ENCODE assay signal across 22 cellular contexts in genomic region chr11:83473771-83474170, GRCh38.
DNase-seq lines count a peak whose midpoint lies in the region; ATAC-seq and TF ChIP-seq lines count a peak whose summit lies in the region.
"Had no signal": no experiment of that assay in that cellular context is flagged by ENCODE, and none has a peak within 500 bp of the region (broad histone marks: within the 10 kb centered on the region; RNA-seq: fewer than 3 reads in every experiment).

No MANE protein-coding gene starts in this region.

- H3K27me3 ChIP-seq in IMR-90 (ENCODE audit: control insufficient read depth, insufficient read depth, low read length) = no peaks in the 10 kb centered on the region
- no peaks in the 10 kb centered on the region for H3K27me3 ChIP-seq in mesendoderm (ENCODE audit: insufficient read depth, low read length, poor library complexity)
- H3K27me3 ChIP-seq in trophoblast cell (ENCODE audit: insufficient read depth, low read length) = no peaks in the 10 kb centered on the region
- H3K27me3 ChIP-seq: BE2C, BLaER1 had no signal

- WGBS in IMR-90 (ENCODE audit: extremely low coverage in 2 of 2, insufficient read length in 1 of 2), 2 experiments = no CpG with 5 or more reads among the region's 3 CpGs
- WGBS in mesendoderm (ENCODE audit: extremely low coverage, insufficient coverage, low lambda C conversion rate) = no CpG with 5 or more reads among the region's 3 CpGs
- WGBS in trophoblast cell (ENCODE audit: extremely low coverage, insufficient coverage, insufficient read length) = no CpG with 5 or more reads among the region's 3 CpGs

- no peak overlapping the region for H2AK9ac ChIP-seq in IMR-90 (replicated peaks; ENCODE audit: low read depth, low read length, poor library complexity)

- no peak overlapping the region for H4K12ac ChIP-seq in trophoblast cell (ENCODE audit: low read depth, low read length)

- ATAC-seq in IMR-90 (ENCODE audit: low read depth) = no peak
- ATAC-seq: GM12878 had no signal

- no TSS peak for BruUV-seq in IMR-90 (replicated peaks; lab: Mats Ljungman, UMichigan)

- no peak overlapping the region for H3K4me3 ChIP-seq in IMR-90 (ENCODE audit: insufficient read depth, low read depth, low read length)
- H3K4me3 ChIP-seq in mesendoderm (ENCODE audit: low read length) = no peak overlapping the region
- no peak overlapping the region for H3K4me3 ChIP-seq in trophoblast cell (ENCODE audit: low read depth, low read length)
- H3K4me3 ChIP-seq: BLaER1, GM12878 had no signal

- H3K79me1 ChIP-seq in IMR-90 (ENCODE audit: low read depth in 1 of 2, low read length in 2 of 2) = no peaks in the 10 kb centered on the region
- no peaks in the 10 kb centered on the region for H3K79me1 ChIP-seq in mesendoderm (ENCODE audit: low read length)
- no peaks in the 10 kb centered on the region for H3K79me1 ChIP-seq in trophoblast cell (ENCODE audit: low read length)

- H4K5ac ChIP-seq in IMR-90 (ENCODE audit: low read depth, low read length) = no peak overlapping the region
- H4K5ac ChIP-seq in mesendoderm (ENCODE audit: low read length) = no peak overlapping the region

- H3K4me2 ChIP-seq in IMR-90 (ENCODE audit: low read depth, low read length) = no peak overlapping the region
- H3K4me2 ChIP-seq in mesendoderm (ENCODE audit: low read length) = no peak overlapping the region
- no peak overlapping the region for H3K4me2 ChIP-seq in trophoblast cell (ENCODE audit: low read length)
- H3K4me2 ChIP-seq: BLaER1 had no signal

- no peak overlapping the region for H3K27ac ChIP-seq in IMR-90 (ENCODE audit: insufficient read depth, low read length)
- H3K27ac ChIP-seq in mesendoderm (ENCODE audit: low read depth, low read length) = no peak overlapping the region
- H3K27ac ChIP-seq in trophoblast cell (ENCODE audit: low read depth, low read length) = no peak overlapping the region
- H3K27ac ChIP-seq: BLaER1 had no signal

- H3K14ac ChIP-seq in IMR-90 (replicated peaks; ENCODE audit: low read depth, low read length) = no peak overlapping the region
- H3K14ac ChIP-seq in trophoblast cell (ENCODE audit: low read length) = no peak overlapping the region

- H3K56ac ChIP-seq in IMR-90 (ENCODE audit: extremely low read depth, insufficient read depth, low read length) (0 out of 2 replicates have a peak overlapping the region, but pooled peaks have one; percentile 1), mesendoderm (ENCODE audit: low read length) (no peak overlapping the region)

- no peak for TF ChIP-seq CTCF in IMR-90 (conservative IDR thresholded peaks at IDR 0.05; ENCODE audit: low read depth, low read length)

- H2AFZ ChIP-seq in IMR-90 (replicated peaks; ENCODE audit: low read length, poor library complexity) = no peak overlapping the region
- no peak overlapping the region for H2AFZ ChIP-seq in trophoblast cell (ENCODE audit: insufficient read depth, low read length, poor library complexity)

- H2BK15ac ChIP-seq in IMR-90 (ENCODE audit: low read depth, low read length) = no peak overlapping the region
- no peak overlapping the region for H2BK15ac ChIP-seq in mesendoderm (replicated peaks; ENCODE audit: low read depth)

- H3K36me3 ChIP-seq in IMR-90 (ENCODE audit: control insufficient read depth, insufficient read depth, low read length) (no peaks in the 10 kb centered on the region), mesendoderm (ENCODE audit: control insufficient read depth, insufficient read depth, low read length) (no peaks in the 10 kb centered on the region), trophoblast cell (ENCODE audit: control insufficient read depth in 1 of 2, insufficient read depth in 2 of 2, low read length in 2 of 2) (no peaks in the 10 kb centered on the region)
- H3K36me3 ChIP-seq: BE2C, BLaER1 had no signal

- POLR2A ChIA-PET in IMR-90 (lab: Charles Lee; ENCODE audit: unreplicated experiment) = no interaction called here

- H2BK5ac ChIP-seq in IMR-90 (ENCODE audit: low read depth, low read length, poor library complexity, severe bottlenecking) (no peak overlapping the region), mesendoderm (ENCODE audit: low read length) (no peak overlapping the region), trophoblast cell (ENCODE audit: low read depth, low read length, poor library complexity) (no peak overlapping the region)

- no peak overlapping the region for H2AK5ac ChIP-seq in IMR-90 (ENCODE audit: low read depth, low read length)
- H2AK5ac ChIP-seq in mesendoderm (ENCODE audit: low read length) = no peak overlapping the region
- peak overlapping the region; percentile 46 for H2AK5ac ChIP-seq in trophoblast cell (ENCODE audit: low read length)

- no peak overlapping the region for H2BK120ac ChIP-seq in IMR-90 (ENCODE audit: low read depth, low read length)
- H2BK120ac ChIP-seq in mesendoderm (ENCODE audit: low read depth, low read length) = no peak overlapping the region
- H2BK120ac ChIP-seq in trophoblast cell (ENCODE audit: insufficient read depth, low read length, poor library complexity) = no peak overlapping the region

- H3K18ac ChIP-seq in IMR-90 (ENCODE audit: low read depth, low read length) (no peak overlapping the region), mesendoderm (ENCODE audit: low read length) (no peak overlapping the region), trophoblast cell (ENCODE audit: low read length) (no peak overlapping the region)

- in situ Hi-C loops in IMR-90 (cut with MboI; ENCODE audit: low sequenced_read_pairs) = no loop called here

- intact Hi-C loops in IMR-90 (cut with micrococcal nuclease) = no loop called here

- no peak overlapping the region for H4K91ac ChIP-seq in IMR-90 (ENCODE audit: insufficient read depth, low read depth, low read length)
- H4K91ac ChIP-seq in trophoblast cell (ENCODE audit: low read depth, low read length) = no peak overlapping the region

- DNase-seq in IMR-90 (no peak), mesendoderm (no peak), trophoblast cell (peak; percentile 70 to 87), HUDEP-2 (lab: John Stamatoyannopoulos, UW; ENCODE audit: unreplicated experiment in 76 of 76) (no peak), NK-92 (lab: John Stamatoyannopoulos, UW; ENCODE audit: unreplicated experiment) (no peak)
- DNase-seq: 8988T; ACHN; BE2C; C1 segment of cervical spinal cord; CD4-positive, alpha-beta memory T cell; CD4-positive, CD25-positive, alpha-beta regulatory T cell; CD8-positive, alpha-beta memory T cell; COR-L47; DMS 273 treated with DMSO at 0.1 percent for 48 hours; DMS153; DMS53; DMS79; DND-41; EL; GDM1 had no signal

- peak overlapping the region; percentile 71 for H2BK12ac ChIP-seq in trophoblast cell (ENCODE audit: low read length)

- no peaks in the 10 kb centered on the region for H3K79me2 ChIP-seq in mesendoderm (ENCODE audit: control insufficient read depth, insufficient read depth, low read length)
- H3K79me2 ChIP-seq in trophoblast cell (ENCODE audit: control insufficient read depth, insufficient read depth, low read length, poor library complexity) = no peaks in the 10 kb centered on the region

- dilution Hi-C loops in IMR-90 (cut with HindIII; ENCODE audit: low sequenced_read_pairs, unreplicated experiment) = no loop called here

- no peak overlapping the region for H3K4ac ChIP-seq in IMR-90 (ENCODE audit: low read depth, low read length)
- no peak overlapping the region for H3K4ac ChIP-seq in mesendoderm (ENCODE audit: low read depth, low read length)
- no peak overlapping the region for H3K4ac ChIP-seq in trophoblast cell (ENCODE audit: low read depth, low read length)

- no peaks in the 10 kb centered on the region for H3K9me1 ChIP-seq in IMR-90 (ENCODE audit: insufficient read depth, low read length)

- H3K9ac ChIP-seq in IMR-90 (ENCODE audit: low read depth, low read length) = no peak overlapping the region
- H3K9ac ChIP-seq in mesendoderm (ENCODE audit: low read length) = no peak overlapping the region
- H3K9ac ChIP-seq in trophoblast cell (ENCODE audit: low read length) = no peak overlapping the region
- H3K9ac ChIP-seq: BLaER1 had no signal

- no peak overlapping the region for H4K8ac ChIP-seq in IMR-90 (ENCODE audit: low read depth in 2 of 2, low read length in 2 of 2)
- peak overlapping the region; percentile 28 for H4K8ac ChIP-seq in mesendoderm (ENCODE audit: low read depth, low read length)
- no peak overlapping the region for H4K8ac ChIP-seq in trophoblast cell (ENCODE audit: low read depth, low read length)

- H2BK20ac ChIP-seq in IMR-90 (ENCODE audit: low read depth, low read length) = no peak overlapping the region

- no peaks in the 10 kb centered on the region for H4K20me1 ChIP-seq in IMR-90 (ENCODE audit: insufficient read depth, low read length)
- H4K20me1 ChIP-seq: BLaER1 had no signal

- TF ChIP-seq RAD21 in IMR-90 (IDR thresholded peaks at IDR 0.05; ENCODE audit: low read length) = no peak

- H3K23ac ChIP-seq in IMR-90 (ENCODE audit: low read depth, low read length) (no peak overlapping the region), mesendoderm (ENCODE audit: low read length) (no peak overlapping the region), trophoblast cell (ENCODE audit: low read length) (no peak overlapping the region)

- H3K9me3 ChIP-seq in IMR-90 (ENCODE audit: control insufficient read depth, insufficient read depth, low read length) = no peaks in the 10 kb centered on the region
- H3K9me3 ChIP-seq in trophoblast cell (ENCODE audit: insufficient read depth, low read depth, low read length) = no peaks in the 10 kb centered on the region
- H3K9me3 ChIP-seq: BE2C, BLaER1 had no signal

- H3K4me1 ChIP-seq in IMR-90 (ENCODE audit: control insufficient read depth, insufficient read depth, low read length) (no peaks in the 10 kb centered on the region), mesendoderm (ENCODE audit: control insufficient read depth, low read depth, low read length) (peaks cover 4% of the 10 kb centered on the region), trophoblast cell (ENCODE audit: control insufficient read depth in 1 of 2, insufficient read depth in 2 of 2, low read length in 2 of 2) (peaks cover 0 to 2% of the 10 kb centered on the region in 2 experiments)
- H3K4me1 ChIP-seq: BLaER1 had no signal

- CTCF ChIA-PET in IMR-90 (lab: Yijun Ruan, JAX) = interaction anchor here (1.2 kb wide), 1 partner anchor 181 kb away, joined by 3 read pairs; no protein-coding TSS in a partner anchor

- no peak for TF ChIP-seq POLR2A in IMR-90 (IDR thresholded peaks at IDR 0.05; ENCODE audit: low read depth, low read length)

TF ChIP-seq in IMR-90, 13 proteins besides CTCF, POLR2A, EP300 and RAD21 (continues in another document):
- TF ChIP-seq RFX5 (IDR thresholded peaks at IDR 0.05; ENCODE audit: low read depth, low read length) (no peak), FOS (IDR thresholded peaks at IDR 0.05; ENCODE audit: low read depth, low read length) (no peak), MAZ (IDR thresholded peaks at IDR 0.05; ENCODE audit: borderline replicate concordance, low read depth, low read length) (no peak), BHLHE40 (IDR thresholded peaks at IDR 0.05; ENCODE audit: low read depth, low read length) (no peak), CEBPB (IDR thresholded peaks at IDR 0.05; ENCODE audit: low read depth, low read length) (no peak)

Comparison
In these comparisons a context has a peak if more than half of its experiments do, and no peak if none do; other contexts are left out.
1. DNase-seq: peak in trophoblast cell (2 of 2); none in IMR-90 (single experiment), mesendoderm (single experiment), HUDEP-2 (0 of 76) and NK-92 (single experiment).